In genomic region chr9:40106003-40106782, GRCh38 we compare ENCODE assay signal across 8 cellular contexts.
DNase-seq lines count a peak whose midpoint lies in the region; ATAC-seq, FAIRE-seq and TF ChIP-seq lines count a peak whose summit lies in the region.
"Not testable (repeated sequence)": the region's sequence is repeated elsewhere in the genome, so short reads cannot be mapped to it uniquely, and the experiment has no call there.

No MANE protein-coding gene starts in this region.

- POLR2A ChIA-PET in A549 (lab: Yijun Ruan, JAX); MCF 10A (lab: Yijun Ruan, JAX); naive thymus-derived CD4-positive, alpha-beta T cell (lab: Charles Lee): not testable (repeated sequence)

- H3K9ac ChIP-seq in NT2/D1 (ENCODE audit: insufficient read length, low read depth) = not testable (repeated sequence)

- 0% methylated on average over 1 of the region's 71 CpGs for WGBS in A549 (ENCODE audit: missing lambda C conversion rate)

- peak overlapping the region; percentile 74 for H3K27ac Mint-ChIP-seq in activated CD8-positive, alpha-beta memory T cell treated with anti-CD3 and anti-CD28 coated beads, Interleukin-2, amount 10 ng/mL, durations not matched to agents 7 days and 5 days
- not testable (repeated sequence) for H3K27ac Mint-ChIP-seq in MCF 10A (ENCODE audit: low read depth, unreplicated experiment)
- H3K27ac Mint-ChIP-seq in glutamatergic neuron (ENCODE audit: unreplicated experiment) = peak overlapping the region; percentile 77
- peak overlapping the region in 8 of 9 donors; percentile 69 to 94 (median 80) for H3K27ac Mint-ChIP-seq in naive thymus-derived CD4-positive, alpha-beta T cell

- peak overlapping the region; percentile 77 for H3K4me3 Mint-ChIP-seq in activated CD8-positive, alpha-beta memory T cell treated with anti-CD3 and anti-CD28 coated beads, Interleukin-2, amount 10 ng/mL, durations not matched to agents 7 days and 5 days
- H3K4me3 Mint-ChIP-seq in MCF 10A (ENCODE audit: unreplicated experiment) (peak overlapping the region; percentile 86), glutamatergic neuron (ENCODE audit: unreplicated experiment) (peak overlapping the region; percentile 83)
- H3K4me3 Mint-ChIP-seq in naive thymus-derived CD4-positive, alpha-beta T cell = peak overlapping the region; percentile 82 to 98 (median 86)

- ATAC-seq in A549 (peak; percentile 64 to 90; a peak in 4 of 6 replicates), GM21526 (IDR thresholded peaks at IDR 0.05; ENCODE audit: low FRiP score, unreplicated experiment) (peak; percentile 53)
- peak; percentile 70 for ATAC-seq in activated CD8-positive, alpha-beta memory T cell treated with anti-CD3 and anti-CD28 coated beads, Interleukin-2, amount 10 ng/mL, durations not matched to agents 7 days and 5 days
- ATAC-seq in naive thymus-derived CD4-positive, alpha-beta T cell = peak; percentile 81

- not testable (repeated sequence) for H3K27me3 Mint-ChIP-seq in activated CD8-positive, alpha-beta memory T cell treated with anti-CD3 and anti-CD28 coated beads, Interleukin-2, amount 10 ng/mL, durations not matched to agents 7 days and 5 days; MCF 10A (ENCODE audit: insufficient read depth, unreplicated experiment); glutamatergic neuron (ENCODE audit: unreplicated experiment); naive thymus-derived CD4-positive, alpha-beta T cell

- not testable (repeated sequence) for H3K4me2 ChIP-seq in A549

- not testable (repeated sequence) for H3K27ac ChIP-seq in A549; naive thymus-derived CD4-positive, alpha-beta T cell (ENCODE audit: low read depth, low read length)

- not testable (repeated sequence) for TF ChIP-seq RAD21 in A549 (conservative IDR thresholded peaks at IDR 0.05 in 1 of 2, IDR thresholded peaks at IDR 0.05 in 1 of 2)

- TF ChIP-seq EP300 in A549 (IDR thresholded peaks at IDR 0.05) = not testable (repeated sequence)

- not testable (repeated sequence) for H3K4me1 ChIP-seq in A549; NT2/D1 (ENCODE audit: insufficient read depth, insufficient read length); naive thymus-derived CD4-positive, alpha-beta T cell (ENCODE audit: control insufficient read depth in 2 of 2, insufficient read depth in 2 of 2, low read length in 2 of 2)

- not testable (repeated sequence) for FAIRE-seq in A549 (lab: Jason Lieb, UNC)

- not testable (repeated sequence) for TF ChIP-seq CTCF in A549 (IDR thresholded peaks at IDR 0.05); MCF 10A (IDR thresholded peaks at IDR 0.05; ENCODE audit: unreplicated experiment); glutamatergic neuron (IDR thresholded peaks at IDR 0.05; ENCODE audit: partially characterized antibody, unreplicated experiment)

- TF ChIP-seq POLR2A in A549 (IDR thresholded peaks at IDR 0.05; ENCODE audit: low read length) = not testable (repeated sequence)

- not testable (repeated sequence) for H3K9me3 Mint-ChIP-seq in activated CD8-positive, alpha-beta memory T cell treated with anti-CD3 and anti-CD28 coated beads, Interleukin-2, amount 10 ng/mL, durations not matched to agents 7 days and 5 days (ENCODE audit: low read depth); MCF 10A (ENCODE audit: unreplicated experiment); glutamatergic neuron (ENCODE audit: unreplicated experiment); naive thymus-derived CD4-positive, alpha-beta T cell

- H3K9me3 ChIP-seq in A549; NT2/D1 (ENCODE audit: insufficient read depth, low read length); naive thymus-derived CD4-positive, alpha-beta T cell (ENCODE audit: control insufficient read depth in 2 of 3, low read length in 3 of 3): not testable (repeated sequence)

- not testable (repeated sequence) for H3K36me3 Mint-ChIP-seq in activated CD8-positive, alpha-beta memory T cell treated with anti-CD3 and anti-CD28 coated beads, Interleukin-2, amount 10 ng/mL, durations not matched to agents 7 days and 5 days; MCF 10A (ENCODE audit: insufficient read depth, unreplicated experiment); glutamatergic neuron (ENCODE audit: unreplicated experiment); naive thymus-derived CD4-positive, alpha-beta T cell

- H3K36me3 ChIP-seq in NT2/D1 (ENCODE audit: insufficient read depth, insufficient read length, low read length); naive thymus-derived CD4-positive, alpha-beta T cell (ENCODE audit: control insufficient read depth in 2 of 3, insufficient read depth in 3 of 3, low read length in 3 of 3): not testable (repeated sequence)

- not testable (repeated sequence) for H3K4me3 ChIP-seq in A549
- peak overlapping the region; percentile 28 for H3K4me3 ChIP-seq in NT2/D1 (ENCODE audit: insufficient read length, low read depth)
- H3K4me3 ChIP-seq in naive thymus-derived CD4-positive, alpha-beta T cell (ENCODE audit: low read length) = peak overlapping the region; percentile 33

- DNase-seq in A549 (ENCODE audit: low read depth in 1 of 2, low spot score in 1 of 2) (peak in 1 of 2 experiments; percentile 33), glutamatergic neuron (peak; percentile 13)
- not testable (repeated sequence) for DNase-seq in NT2/D1 (ENCODE audit: low read depth, low spot score); MCF 10A (ENCODE audit: unreplicated experiment)
- peak; percentile 46 for DNase-seq in activated CD8-positive, alpha-beta memory T cell treated with anti-CD3 and anti-CD28 coated beads, Interleukin-2, amount 10 ng/mL, durations not matched to agents 7 days and 5 days
- peak in 8 of 9 donors; percentile 5 to 59 (median 28) for DNase-seq in naive thymus-derived CD4-positive, alpha-beta T cell
- peak; percentile 3 for DNase-seq in stimulated activated CD4-positive, alpha-beta T cell treated with anti-CD3 and anti-CD28 coated beads, Interleukin-2, amount 100 ng/mL, for 4 hours (ENCODE audit: low read depth)

- not testable (repeated sequence) for BruUV-seq in MCF 10A (replicated peaks; lab: Mats Ljungman, UMichigan)

- not testable (repeated sequence) for H3K4me1 Mint-ChIP-seq in activated CD8-positive, alpha-beta memory T cell treated with anti-CD3 and anti-CD28 coated beads, Interleukin-2, amount 10 ng/mL, durations not matched to agents 7 days and 5 days; MCF 10A (ENCODE audit: insufficient read depth, unreplicated experiment); glutamatergic neuron (ENCODE audit: low read depth, unreplicated experiment); naive thymus-derived CD4-positive, alpha-beta T cell

- CTCF ChIA-PET in A549 (lab: Yijun Ruan, JAX); activated CD8-positive, alpha-beta memory T cell treated with anti-CD3 and anti-CD28 coated beads, Interleukin-2, amount 10 ng/mL, durations not matched to agents 7 days and 5 days (lab: Charles Lee); MCF 10A (lab: Yijun Ruan, JAX); naive thymus-derived CD4-positive, alpha-beta T cell (lab: Charles Lee): not testable (repeated sequence)

- intact Hi-C loops in MCF 10A (cut with micrococcal nuclease); naive thymus-derived CD4-positive, alpha-beta T cell (cut with micrococcal nuclease): not testable (repeated sequence)

- not testable (repeated sequence) for H3K27me3 ChIP-seq in NT2/D1 (ENCODE audit: insufficient read depth, insufficient read length); naive thymus-derived CD4-positive, alpha-beta T cell (ENCODE audit: control insufficient read depth in 2 of 2, insufficient read depth in 2 of 2, low read length in 2 of 2)
